In genomic region chr5:32482193-32482592, GRCh38 we compare ENCODE assay signal across 31 cellular contexts.
"Had no signal": no experiment of that assay in that cellular context is flagged by ENCODE, and none has a peak within 500 bp of the region (broad histone marks: within the 10 kb centered on the region; RNA-seq: fewer than 3 reads in every experiment).

No MANE protein-coding gene starts in this region.

- H3K4me3 ChIP-seq: adrenal gland, body of pancreas, esophagus squamous epithelium, gastroesophageal sphincter had no signal

- H3K27me3 ChIP-seq: adrenal gland, body of pancreas, esophagus squamous epithelium, gastroesophageal sphincter had no signal

- H3K27ac ChIP-seq: adrenal gland, body of pancreas, epithelial cell of prostate, esophagus squamous epithelium, gastroesophageal sphincter had no signal

- H3K9me3 ChIP-seq: adrenal gland, body of pancreas, esophagus squamous epithelium, gastroesophageal sphincter had no signal

- H3K27me3 Mint-ChIP-seq: activated CD4-positive, alpha-beta memory T cell treated with anti-CD3 and anti-CD28 coated beads, Interleukin-2, amount 10 ng/mL, durations not matched to agents 7 days and 5 days; activated CD4-positive, alpha-beta T cell treated with anti-CD3 and anti-CD28 coated beads, Interleukin-2, amount 10 ng/mL, durations not matched to agents 7 days and 5 days; activated naive CD4-positive, alpha-beta T cell treated with anti-CD3 and anti-CD28 coated beads, Interleukin-2, amount 50 U/mL, for 24 hours; activated naive CD8-positive, alpha-beta T cell treated with anti-CD3 and anti-CD28 coated beads for 36 hours; activated naive CD8-positive, alpha-beta T cell treated with anti-CD3 and anti-CD28 coated beads, Interleukin-2, amount 50 U/mL, for 24 hours; effector memory CD8-positive, alpha-beta T cell had no signal

- H3K36me3 Mint-ChIP-seq: activated naive CD4-positive, alpha-beta T cell treated with anti-CD3 and anti-CD28 coated beads, Interleukin-2, amount 50 U/mL, for 24 hours; activated naive CD8-positive, alpha-beta T cell treated with anti-CD3 and anti-CD28 coated beads for 36 hours; WTC11 had no signal

- H3K27ac Mint-ChIP-seq: activated CD4-positive, alpha-beta memory T cell treated with anti-CD3 and anti-CD28 coated beads, Interleukin-2, amount 10 ng/mL, durations not matched to agents 7 days and 5 days; activated CD4-positive, alpha-beta T cell treated with anti-CD3 and anti-CD28 coated beads, Interleukin-2, amount 10 ng/mL, durations not matched to agents 7 days and 5 days; activated naive CD4-positive, alpha-beta T cell treated with anti-CD3 and anti-CD28 coated beads for 36 hours; activated naive CD4-positive, alpha-beta T cell treated with anti-CD3 and anti-CD28 coated beads, Interleukin-2, amount 50 U/mL, for 24 hours; activated naive CD8-positive, alpha-beta T cell treated with anti-CD3 and anti-CD28 coated beads for 36 hours; activated naive CD8-positive, alpha-beta T cell treated with anti-CD3 and anti-CD28 coated beads, Interleukin-2, amount 50 U/mL, for 24 hours; activated T-helper 1 cell treated with anti-CD3 and anti-CD28 coated beads, Interleukin-12 subunit alpha, Interleukin-12 subunit beta, Interleukin-2, Interleukin-4 antibody, amounts not matched to agents 30 ng/mL and 10 ng/mL and 1 ng/mL, durations not matched to agents 14 hours and 24 hours and 36 hours; activated T-helper 2 cell treated with anti-CD3 and anti-CD28 coated beads, Interferon-gamma antibody, Interleukin-2, Interleukin-4, amounts not matched to agents 10 μg/mL and 5 μg/mL and 100 μg/mL, durations not matched to agents 14 hours and 24 hours and 36 hours; WTC11 had no signal

- FAIRE-seq: colon had no signal

- H3K9me3 Mint-ChIP-seq: activated CD4-positive, alpha-beta memory T cell treated with anti-CD3 and anti-CD28 coated beads, Interleukin-2, amount 10 ng/mL, durations not matched to agents 7 days and 5 days; activated CD4-positive, alpha-beta T cell treated with anti-CD3 and anti-CD28 coated beads, Interleukin-2, amount 10 ng/mL, durations not matched to agents 7 days and 5 days; activated naive CD4-positive, alpha-beta T cell treated with anti-CD3 and anti-CD28 coated beads for 36 hours; activated naive CD4-positive, alpha-beta T cell treated with anti-CD3 and anti-CD28 coated beads, Interleukin-2, amount 50 U/mL, for 24 hours; activated naive CD8-positive, alpha-beta T cell treated with anti-CD3 and anti-CD28 coated beads for 36 hours; activated naive CD8-positive, alpha-beta T cell treated with anti-CD3 and anti-CD28 coated beads, Interleukin-2, amount 50 U/mL, for 24 hours; activated T-helper 1 cell treated with anti-CD3 and anti-CD28 coated beads, Interleukin-12 subunit alpha, Interleukin-12 subunit beta, Interleukin-2, Interleukin-4 antibody, amounts not matched to agents 30 ng/mL and 10 ng/mL and 1 ng/mL, durations not matched to agents 14 hours and 24 hours and 36 hours; activated T-helper 2 cell treated with anti-CD3 and anti-CD28 coated beads, Interferon-gamma antibody, Interleukin-2, Interleukin-4, amounts not matched to agents 10 μg/mL and 5 μg/mL and 100 μg/mL, durations not matched to agents 14 hours and 24 hours and 36 hours; effector memory CD8-positive, alpha-beta T cell had no signal

- DNase-seq: activated CD4-positive, alpha-beta memory T cell treated with anti-CD3 and anti-CD28 coated beads, Interleukin-2, amount 10 ng/mL, durations not matched to agents 7 days and 5 days; activated CD4-positive, alpha-beta T cell treated with anti-CD3 and anti-CD28 coated beads for 1 hour; activated CD4-positive, alpha-beta T cell treated with anti-CD3 and anti-CD28 coated beads for 4 hours; activated CD4-positive, alpha-beta T cell treated with anti-CD3 and anti-CD28 coated beads, Interleukin-2, amount 10 ng/mL, durations not matched to agents 7 days and 5 days; activated CD4-positive, alpha-beta T cell treated with anti-CD3 and anti-CD28 coated beads, Interleukin-2, amount 50 U/mL, for 4 hours; activated CD8-positive, alpha-beta memory T cell treated with anti-CD3 and anti-CD28 coated beads for 24 hours; activated effector memory CD4-positive, alpha-beta T cell treated with anti-CD3 and anti-CD28 coated beads, Interleukin-2, amount 50 U/mL, for 16 hours; activated naive CD4-positive, alpha-beta T cell treated with anti-CD3 and anti-CD28 coated beads for 36 hours; activated naive CD8-positive, alpha-beta T cell treated with anti-CD3 and anti-CD28 coated beads for 36 hours; activated naive CD8-positive, alpha-beta T cell treated with anti-CD3 and anti-CD28 coated beads, Interleukin-2, amount 50 U/mL, for 24 hours; activated T-cell treated with anti-CD3 and anti-CD28 coated beads, Interleukin-2, amount 50 U/mL, for 1 hour; activated T-cell treated with anti-CD3 and anti-CD28 coated beads, Interleukin-2, amount 50 U/mL, for 48 hours; adrenal gland; amygdala; aorta; caudate nucleus; cortex of kidney; dermis blood vessel endothelial cell; effector CD4-positive, alpha-beta T cell; effector memory CD8-positive, alpha-beta T cell; esophagus squamous epithelium; foreskin melanocyte; T-helper 2 cell had no signal

- H3K36me3 ChIP-seq: adrenal gland, esophagus squamous epithelium, gastroesophageal sphincter had no signal

- H3K4me1 Mint-ChIP-seq: activated CD4-positive, alpha-beta memory T cell treated with anti-CD3 and anti-CD28 coated beads, Interleukin-2, amount 10 ng/mL, durations not matched to agents 7 days and 5 days; activated CD4-positive, alpha-beta T cell treated with anti-CD3 and anti-CD28 coated beads, Interleukin-2, amount 10 ng/mL, durations not matched to agents 7 days and 5 days; activated naive CD4-positive, alpha-beta T cell treated with anti-CD3 and anti-CD28 coated beads, Interleukin-2, amount 50 U/mL, for 24 hours; activated naive CD8-positive, alpha-beta T cell treated with anti-CD3 and anti-CD28 coated beads for 36 hours; activated naive CD8-positive, alpha-beta T cell treated with anti-CD3 and anti-CD28 coated beads, Interleukin-2, amount 50 U/mL, for 24 hours; WTC11 had no signal

- H3K4me3 Mint-ChIP-seq: activated CD4-positive, alpha-beta memory T cell treated with anti-CD3 and anti-CD28 coated beads, Interleukin-2, amount 10 ng/mL, durations not matched to agents 7 days and 5 days; activated CD4-positive, alpha-beta T cell treated with anti-CD3 and anti-CD28 coated beads, Interleukin-2, amount 10 ng/mL, durations not matched to agents 7 days and 5 days; activated naive CD4-positive, alpha-beta T cell treated with anti-CD3 and anti-CD28 coated beads for 36 hours; activated naive CD4-positive, alpha-beta T cell treated with anti-CD3 and anti-CD28 coated beads, Interleukin-2, amount 50 U/mL, for 24 hours; activated naive CD8-positive, alpha-beta T cell treated with anti-CD3 and anti-CD28 coated beads for 36 hours; activated naive CD8-positive, alpha-beta T cell treated with anti-CD3 and anti-CD28 coated beads, Interleukin-2, amount 50 U/mL, for 24 hours; activated T-helper 1 cell treated with anti-CD3 and anti-CD28 coated beads, Interleukin-12 subunit alpha, Interleukin-12 subunit beta, Interleukin-2, Interleukin-4 antibody, amounts not matched to agents 30 ng/mL and 10 ng/mL and 1 ng/mL, durations not matched to agents 14 hours and 24 hours and 36 hours; effector memory CD8-positive, alpha-beta T cell; WTC11 had no signal

- ATAC-seq: activated naive CD8-positive, alpha-beta T cell treated with anti-CD3 and anti-CD28 coated beads, Interleukin-2, amount 50 U/mL, for 24 hours; body of pancreas; effector memory CD8-positive, alpha-beta T cell; gastroesophageal sphincter; WTC11 had no signal

- H3K4me1 ChIP-seq: adrenal gland, body of pancreas, esophagus squamous epithelium, gastroesophageal sphincter had no signal
